ENCODE assay signal across 1 cellular context in genomic region chr2:42055573-42056514, GRCh38.
TF ChIP-seq lines count a peak whose summit lies in the region.

No MANE protein-coding gene starts in this region.

TF ChIP-seq in HepG2, 621 proteins besides CTCF, POLR2A, EP300 and RAD21 (continued from another document and continues in another):
- TF ChIP-seq TFDP1 (CRISPR knock-in tag; IDR thresholded peaks at IDR 0.05; ENCODE audit: borderline replicate concordance): 0 out of 2 replicates have a peak, but pooled peaks have one; percentile 3
- TF ChIP-seq DBP (CRISPR knock-in tag; IDR thresholded peaks at IDR 0.05; ENCODE audit: not compliant biosample characterization): no peak
- TF ChIP-seq ZNF800 (CRISPR knock-in tag; IDR thresholded peaks at IDR 0.05): 0 out of 2 replicates have a peak, but pooled peaks have one; percentile 61
- no peak for TF ChIP-seq ZNF562 (CRISPR knock-in tag; IDR thresholded peaks at IDR 0.05; ENCODE audit: borderline replicate concordance)
- TF ChIP-seq ZBTB34 (CRISPR knock-in tag; IDR thresholded peaks at IDR 0.05): peak; percentile 68; the same call in 1 of the 2 replicates
- no peak for TF ChIP-seq ZNF678 (CRISPR knock-in tag; IDR thresholded peaks at IDR 0.05)
- 0 out of 2 replicates have a peak, but pooled peaks have one; percentile 17 for TF ChIP-seq NFIC (IDR thresholded peaks at IDR 0.05; ENCODE audit: low read length)
- TF ChIP-seq ZNF235 (CRISPR knock-in tag; IDR thresholded peaks at IDR 0.05; ENCODE audit: borderline replicate concordance): no peak
- peak; percentile 68; the same call in 1 of the 2 replicates for TF ChIP-seq NKX3-1 (CRISPR knock-in tag; IDR thresholded peaks at IDR 0.05)
- TF ChIP-seq ZFAT (CRISPR knock-in tag; conservative IDR thresholded peaks at IDR 0.05): no peak
- TF ChIP-seq EED (CRISPR knock-in tag; IDR thresholded peaks at IDR 0.05): no peak
- TF ChIP-seq POGZ (CRISPR knock-in tag; IDR thresholded peaks at IDR 0.05): peak; percentile 77
- no peak for TF ChIP-seq PRDM4 (CRISPR knock-in tag; IDR thresholded peaks at IDR 0.05; ENCODE audit: borderline replicate concordance)
- peak; percentile 76 for TF ChIP-seq FOSL2 (CRISPR knock-in tag; IDR thresholded peaks at IDR 0.05)
- no peak for TF ChIP-seq CCDC6 (CRISPR knock-in tag; IDR thresholded peaks at IDR 0.05)
- TF ChIP-seq ZNF136 (CRISPR knock-in tag; IDR thresholded peaks at IDR 0.05; ENCODE audit: low read depth): no peak
- TF ChIP-seq IRF2 (CRISPR knock-in tag; IDR thresholded peaks at IDR 0.05): no peak
- TF ChIP-seq FOXO1 (CRISPR knock-in tag; IDR thresholded peaks at IDR 0.05): peak; percentile 98
- TF ChIP-seq TARDBP (CRISPR knock-in tag; IDR thresholded peaks at IDR 0.05): peak; percentile 82
- TF ChIP-seq ZBTB37 (CRISPR knock-in tag; IDR thresholded peaks at IDR 0.05): no peak
- TF ChIP-seq ZHX2 (IDR thresholded peaks at IDR 0.05; ENCODE audit: low read depth): peak; percentile 53; the same call in 1 of the 2 replicates
- TF ChIP-seq ZHX2 (CRISPR knock-in tag; IDR thresholded peaks at IDR 0.05; ENCODE audit: borderline replicate concordance): no peak
- no peak for TF ChIP-seq IKZF1 (IDR thresholded peaks at IDR 0.05)
- TF ChIP-seq ZNF280D (CRISPR knock-in tag; IDR thresholded peaks at IDR 0.05): no peak
- TF ChIP-seq ZNF609 (CRISPR knock-in tag; IDR thresholded peaks at IDR 0.05; ENCODE audit: borderline replicate concordance): peak; percentile 89
- no peak for TF ChIP-seq NFYB (CRISPR knock-in tag; IDR thresholded peaks at IDR 0.05)
- no peak for TF ChIP-seq DR1 (CRISPR knock-in tag; IDR thresholded peaks at IDR 0.05)
- 0 out of 2 replicates have a peak, but pooled peaks have one; percentile 48 for TF ChIP-seq CHCHD3 (CRISPR knock-in tag; IDR thresholded peaks at IDR 0.05)
